Comparison of ENCODE assay signal across 7 cellular contexts in the genomic region with DNA sequence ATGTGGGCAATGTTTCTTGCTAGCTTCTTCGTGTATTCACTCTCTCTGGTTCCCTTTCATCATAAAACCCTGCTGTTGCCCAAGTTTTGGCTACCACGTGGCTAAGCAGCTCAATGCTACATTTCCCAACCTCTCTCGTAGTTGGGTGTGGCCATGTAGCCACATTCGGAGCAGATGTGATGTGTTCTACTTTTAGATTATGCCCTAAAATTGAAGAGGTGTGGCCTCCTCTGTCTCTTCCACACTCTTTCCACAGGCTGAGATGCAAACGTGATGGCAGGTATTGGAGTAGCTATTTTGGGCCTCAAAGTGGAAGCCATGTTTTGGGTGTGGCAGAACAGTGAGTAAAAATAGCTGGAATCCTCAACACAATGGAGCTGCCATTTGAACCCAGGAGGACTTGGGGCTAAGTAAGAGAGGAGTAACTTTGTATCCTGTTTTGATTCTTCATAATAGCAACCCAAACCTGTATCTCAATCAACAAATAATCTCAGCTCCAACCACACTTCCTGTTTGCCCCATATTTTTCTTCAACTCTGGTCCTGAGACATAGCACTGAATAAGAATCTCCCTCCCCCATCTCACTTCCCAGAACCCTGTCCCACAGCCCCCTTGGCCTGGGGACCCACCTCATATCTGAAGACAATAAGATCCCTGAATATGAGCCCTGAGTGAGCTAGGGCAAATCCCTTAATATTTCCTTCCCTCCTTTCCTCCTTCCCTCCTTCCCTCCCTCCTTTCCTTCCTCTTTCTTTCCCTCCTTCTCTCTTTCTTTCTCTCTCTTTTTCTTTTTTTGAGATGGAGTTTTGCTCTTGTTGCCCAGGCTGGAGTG. TPM values are rescaled to one million over a fixed set of nuclear protein-coding genes. Genes with fewer than 3 reads are reported as not detected.
DNase-seq lines count a peak whose midpoint lies in the region; ATAC-seq and TF ChIP-seq lines count a peak whose summit lies in the region.
"Had no signal": no experiment of that assay in that cellular context is flagged by ENCODE, and none has a peak within 500 bp of the region (broad histone marks: within the 10 kb centered on the region; RNA-seq: fewer than 3 reads in every experiment).

No MANE protein-coding gene starts in this region.

- DNase-seq in naive thymus-derived CD4-positive, alpha-beta T cell: peak in 6 of 9 donors; percentile 33 to 70 (median 46)
- DNase-seq in NCI-H510A (lab: John Stamatoyannopoulos, UW): no peak
- DNase-seq: NCI-H2171 had no signal

- no peak overlapping the region for H3K4me3 ChIP-seq in HEK293 (ENCODE audit: low read depth, low read length)
- H3K4me3 ChIP-seq in naive thymus-derived CD4-positive, alpha-beta T cell (ENCODE audit: low read length): peak overlapping the region; percentile 8

- TF ChIP-seq CTCF in HEK293 (tag by site-specific recombination; IDR thresholded peaks at IDR 0.05): no peak

- peaks cover 0 to 4% (median 0%) of the 10 kb centered on the region in 11 donors for H3K9me3 Mint-ChIP-seq in naive thymus-derived CD4-positive, alpha-beta T cell

- no peaks in the 10 kb centered on the region for H3K9me3 ChIP-seq in HEK293 (ENCODE audit: control insufficient read depth, insufficient read depth, low read depth, low read length)
- no peaks in the 10 kb centered on the region for H3K9me3 ChIP-seq in naive thymus-derived CD4-positive, alpha-beta T cell (ENCODE audit: control insufficient read depth in 2 of 3, low read length in 3 of 3)

- WGBS in adipose tissue, 3 donors: 28 to 35% (median 31%) methylated on average over 5 of the region's 5 CpGs

- intact Hi-C loops in naive thymus-derived CD4-positive, alpha-beta T cell (cut with micrococcal nuclease): loop anchor here in 1 of 2 donors (1.0 kb wide), 2 partner anchors 10 to 40 kb away; a partner anchor contains a TSS

- no peaks in the 10 kb centered on the region for H3K27me3 ChIP-seq in naive thymus-derived CD4-positive, alpha-beta T cell (ENCODE audit: control insufficient read depth in 2 of 2, insufficient read depth in 2 of 2, low read length in 2 of 2)

- H3K4me1 ChIP-seq in HEK293 (ENCODE audit: control insufficient read depth, insufficient read depth, low read length): no peaks in the 10 kb centered on the region
- peaks cover 19% of the 10 kb centered on the region in 2 donors for H3K4me1 ChIP-seq in naive thymus-derived CD4-positive, alpha-beta T cell (ENCODE audit: control insufficient read depth in 2 of 2, insufficient read depth in 2 of 2, low read length in 2 of 2)

- peak; percentile 80 for ATAC-seq in naive thymus-derived CD4-positive, alpha-beta T cell
- ATAC-seq in GM18858 (IDR thresholded peaks at IDR 0.05; ENCODE audit: unreplicated experiment): no peak
- no peak for ATAC-seq in GM19023 (IDR thresholded peaks at IDR 0.05; ENCODE audit: unreplicated experiment)

- H3K4me3 Mint-ChIP-seq in naive thymus-derived CD4-positive, alpha-beta T cell: peak overlapping the region; percentile 18 to 84 (median 68)

- H3K27ac ChIP-seq in HEK293 (ENCODE audit: extremely low read depth, low read depth, low read length): no peak overlapping the region
- peak overlapping the region; percentile 15 for H3K27ac ChIP-seq in adipose tissue (ENCODE audit: low read depth, low read length)
- H3K27ac ChIP-seq in naive thymus-derived CD4-positive, alpha-beta T cell (ENCODE audit: low read depth, low read length): peak overlapping the region; percentile 39

- POLR2A ChIA-PET in HEK293 (lab: Yijun Ruan, JAX): no interaction called here
- POLR2A ChIA-PET in naive thymus-derived CD4-positive, alpha-beta T cell (lab: Charles Lee): interaction anchor here (1.1 to 3.4 kb wide), 6 partner anchors 9 to 42 kb away, joined by 6 to 72 read pairs (median 10); a partner anchor contains a TSS

- H3K36me3 ChIP-seq in HEK293 (ENCODE audit: control insufficient read depth in 2 of 2, insufficient read depth in 1 of 2, low read length in 2 of 2): no peaks in the 10 kb centered on the region
- no peaks in the 10 kb centered on the region for H3K36me3 ChIP-seq in naive thymus-derived CD4-positive, alpha-beta T cell (ENCODE audit: control insufficient read depth in 2 of 3, insufficient read depth in 3 of 3, low read length in 3 of 3)

- CTCF ChIA-PET in HEK293 (lab: Yijun Ruan, JAX): interaction anchor here (0.5 kb wide), 1 partner anchor 99 kb away, joined by 4 read pairs; no protein-coding TSS in a partner anchor
- CTCF ChIA-PET in naive thymus-derived CD4-positive, alpha-beta T cell (lab: Charles Lee): interaction anchor here (0.5 to 2.0 kb wide), 6 partner anchors 14 to 384 kb away, joined by 3 to 5 read pairs (median 4); a partner anchor contains a TSS

- H3K36me3 Mint-ChIP-seq in naive thymus-derived CD4-positive, alpha-beta T cell: peaks cover 0 to 8% (median 4%) of the 10 kb centered on the region in 5 donors

- no peaks in the 10 kb centered on the region for H3K27me3 Mint-ChIP-seq in naive thymus-derived CD4-positive, alpha-beta T cell

- H3K4me1 Mint-ChIP-seq in naive thymus-derived CD4-positive, alpha-beta T cell: peaks cover 18 to 71% (median 48%) of the 10 kb centered on the region in 7 donors

- peak overlapping the region; percentile 59 to 99 (median 93) for H3K27ac Mint-ChIP-seq in naive thymus-derived CD4-positive, alpha-beta T cell

TF ChIP-seq in HEK293, 187 proteins besides CTCF, POLR2A, EP300 and RAD21:
- no peak for TF ChIP-seq ZNF391 (tag by site-specific recombination; IDR thresholded peaks at IDR 0.05; ENCODE audit: borderline replicate concordance, low read depth)
- TF ChIP-seq ZNF157 (tag by site-specific recombination; IDR thresholded peaks at IDR 0.05): 0 out of 2 replicates have a peak, but pooled peaks have one; percentile 15
- TF ChIP-seq ZNF19 (tag by site-specific recombination; IDR thresholded peaks at IDR 0.05; ENCODE audit: low read depth): no peak
- TF ChIP-seq ZNF366 (tag by site-specific recombination; conservative IDR thresholded peaks at IDR 0.05): peak; percentile 96
- no peak for TF ChIP-seq ZNF830 (tag by site-specific recombination; IDR thresholded peaks at IDR 0.05; ENCODE audit: low read depth)
- TF ChIP-seq KLF7 (tag by site-specific recombination; IDR thresholded peaks at IDR 0.05; ENCODE audit: borderline replicate concordance): peak; percentile 33; the same call in 1 of the 2 replicates

RNA-seq across cellular contexts. Expression of a gene that starts 4.0 kb away (rescaled TPM):
- 100 to 1,000 TPM; 157 to 190 (median 189) TPM for polyA plus RNA-seq in adipose tissue
- total RNA-seq in naive thymus-derived CD4-positive, alpha-beta T cell: under 1 TPM in 2 of 5 experiments, not detected in 3; 0.05 to 0.11 TPM
- not detected for polyA plus RNA-seq in naive thymus-derived CD4-positive, alpha-beta T cell

RNA-seq across cellular contexts. Expression of a gene that starts 19.0 kb away (rescaled TPM):
- 10 to 100 TPM; 17.1 to 32.1 (median 17.5) TPM for polyA plus RNA-seq in adipose tissue
- total RNA-seq in naive thymus-derived CD4-positive, alpha-beta T cell: 10 to 100 TPM; 41.5 to 80.5 (median 55.0) TPM
- 10 to 100 TPM; 68.2 to 85.6 TPM for polyA plus RNA-seq in naive thymus-derived CD4-positive, alpha-beta T cell

RNA-seq across cellular contexts. Expression of a gene that starts 28.1 kb away (rescaled TPM):
- under 1 TPM in 1 of 3 donors, not detected in 2; 0.34 TPM for polyA plus RNA-seq in adipose tissue
- under 1 TPM in 1 of 5 experiments, not detected in 4; 0.49 TPM for total RNA-seq in naive thymus-derived CD4-positive, alpha-beta T cell
- not detected for polyA plus RNA-seq in naive thymus-derived CD4-positive, alpha-beta T cell

RNA-seq across cellular contexts. Expression of a gene that starts 40.3 kb away (rescaled TPM):
- 1 to 10 TPM in 2 of 3 donors, under 1 TPM in 1; 0.62 to 6.6 (median 1.5) TPM for polyA plus RNA-seq in adipose tissue
- total RNA-seq in naive thymus-derived CD4-positive, alpha-beta T cell: 10 to 100 TPM in 2 of 5 experiments, 1 to 10 TPM in 3; 3.3 to 28.8 (median 8.2) TPM
- polyA plus RNA-seq in naive thymus-derived CD4-positive, alpha-beta T cell: under 1 TPM; 0.22 to 0.79 TPM

RNA-seq across cellular contexts. Expression of a gene that starts 42.9 kb away (rescaled TPM):
- 10 to 100 TPM in 2 of 3 donors, 1 to 10 TPM in 1; 8.2 to 28.2 (median 16.0) TPM for polyA plus RNA-seq in adipose tissue
- 10 to 100 TPM; 56.5 to 76.3 (median 70.7) TPM for total RNA-seq in naive thymus-derived CD4-positive, alpha-beta T cell
- 10 to 100 TPM; 16.0 to 27.3 TPM for polyA plus RNA-seq in naive thymus-derived CD4-positive, alpha-beta T cell

Comparison
In these comparisons a context has a peak if more than half of its experiments do, and no peak if none do; other contexts are left out.
1. RNA of a gene that starts 4.0 kb away (polyA plus RNA-seq): 157 to 190 TPM in adipose tissue; not detected in naive thymus-derived CD4-positive, alpha-beta T cell; every median in the first group is over 100 times any median in the second.